Comparison of ENCODE assay signal across 11 cellular contexts in genomic region chr9:134011401-134011800, GRCh38.
"Had no signal": no experiment of that assay in that cellular context is flagged by ENCODE, and none has a peak within 500 bp of the region (broad histone marks: within the 10 kb centered on the region; RNA-seq: fewer than 3 reads in every experiment).

No MANE protein-coding gene starts in this region.

- DNase-seq: effector CD8-positive, alpha-beta T cell; islet precursor cell; mammary epithelial cell; mucosa of descending colon; natural killer cell; ovary; stimulated activated CD4-positive, alpha-beta T cell treated with anti-CD3 and anti-CD28 coated beads, Interleukin-4, amount 100 ng/mL, for 1 hour; stimulated activated CD8-positive, alpha-beta memory T cell treated with anti-CD3 and anti-CD28 coated beads, Interleukin-4, amount 100 ng/mL, for 48 hours; transverse colon had no signal

- H3K4me1 Mint-ChIP-seq: natural killer cell; neural crest cell; stimulated activated effector memory CD8-positive, alpha-beta T cell treated with anti-CD3 and anti-CD28 coated beads, Interleukin-12 subunit alpha, Interleukin-12 subunit beta, amount 100 ng/mL, for 72 hours had no signal

- ATAC-seq: mucosa of descending colon; natural killer cell; stimulated activated effector memory CD8-positive, alpha-beta T cell treated with anti-CD3 and anti-CD28 coated beads, Interleukin-12 subunit alpha, Interleukin-12 subunit beta, amount 100 ng/mL, for 72 hours had no signal

- H3K36me3 Mint-ChIP-seq: natural killer cell; stimulated activated effector memory CD8-positive, alpha-beta T cell treated with anti-CD3 and anti-CD28 coated beads, Interleukin-12 subunit alpha, Interleukin-12 subunit beta, amount 100 ng/mL, for 72 hours had no signal

- H3K9me3 Mint-ChIP-seq: natural killer cell; neural crest cell; stimulated activated effector memory CD8-positive, alpha-beta T cell treated with anti-CD3 and anti-CD28 coated beads, Interleukin-12 subunit alpha, Interleukin-12 subunit beta, amount 100 ng/mL, for 72 hours had no signal

- H3K27ac Mint-ChIP-seq: natural killer cell; stimulated activated effector memory CD8-positive, alpha-beta T cell treated with anti-CD3 and anti-CD28 coated beads, Interleukin-12 subunit alpha, Interleukin-12 subunit beta, amount 100 ng/mL, for 72 hours had no signal

- H3K4me3 Mint-ChIP-seq: natural killer cell; neural crest cell; stimulated activated effector memory CD8-positive, alpha-beta T cell treated with anti-CD3 and anti-CD28 coated beads, Interleukin-12 subunit alpha, Interleukin-12 subunit beta, amount 100 ng/mL, for 72 hours had no signal
